In the genomic region with DNA sequence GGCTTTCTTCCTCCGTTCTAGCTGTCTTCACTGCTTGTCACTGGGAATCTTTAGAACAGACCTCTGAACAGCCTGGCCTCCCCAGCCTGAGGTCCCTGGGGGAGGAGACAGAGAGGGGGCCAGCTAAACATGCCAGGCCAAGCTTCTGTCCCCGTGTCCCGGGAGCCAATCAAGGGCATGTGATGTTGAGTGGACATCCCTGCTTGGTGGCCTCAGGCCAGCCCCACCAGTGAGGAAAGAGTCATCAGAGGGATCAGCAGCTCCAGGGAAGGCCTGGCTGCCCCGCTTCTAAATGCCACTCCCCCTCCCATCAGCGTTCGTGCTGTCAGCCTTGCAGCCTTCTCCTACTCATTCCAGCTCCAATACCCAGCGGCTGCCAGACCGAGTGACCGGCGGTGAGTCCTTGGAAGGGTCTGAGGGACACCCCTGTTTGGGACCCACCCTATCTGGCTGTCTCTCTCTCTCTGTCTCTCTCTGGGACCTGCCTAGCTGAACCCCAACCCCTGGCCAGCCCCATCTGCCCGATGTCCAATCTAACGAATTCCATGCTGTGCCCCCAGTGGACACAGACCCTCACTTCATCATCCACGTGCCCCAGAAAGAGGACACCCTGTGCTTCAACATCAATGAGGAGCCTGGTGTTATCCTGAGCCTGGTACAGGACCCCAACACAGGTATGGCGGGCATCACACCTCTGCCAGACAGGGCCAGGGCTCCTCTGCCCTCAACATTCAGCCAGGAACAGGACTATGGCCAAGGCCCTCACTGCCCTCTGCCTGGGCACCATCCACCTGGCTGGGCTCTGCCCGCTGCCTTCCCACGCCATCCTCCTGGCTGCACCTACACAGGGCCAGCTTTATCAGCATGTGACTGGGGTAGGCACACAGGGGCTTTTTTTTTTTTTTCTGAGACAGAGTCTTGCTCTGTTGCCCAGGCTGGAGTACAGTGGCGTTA, we compare ENCODE assay signal across 21 cellular contexts. TPM values are rescaled to one million over a fixed set of nuclear protein-coding genes. Genes with fewer than 3 reads are reported as not detected.
DNase-seq lines count a peak whose midpoint lies in the region; ATAC-seq and TF ChIP-seq lines count a peak whose summit lies in the region.
"Had no signal": no experiment of that assay in that cellular context is flagged by ENCODE, and none has a peak within 500 bp of the region (broad histone marks: within the 10 kb centered on the region; RNA-seq: fewer than 3 reads in every experiment).

No MANE protein-coding gene starts in this region.

- DNase-seq in AG20443 (ENCODE audit: low spot score) (peak; percentile 74), RPMI7951 (ENCODE audit: low read depth) (peak; percentile 22), fibroblast of villous mesenchyme (ENCODE audit: low read depth) (peak; percentile 4), medulla oblongata (ENCODE audit: extremely low spot score) (peak; percentile 6), activated gamma-delta T cell treated with Interleukin-2 at 50 U/mL for 16 hours (no peak), vagina (ENCODE audit: extremely low spot score in 2 of 2) (no peak), activated T-cell treated with anti-CD3 and anti-CD28 coated beads for 4 hours (no peak)
- DNase-seq: activated CD8-positive, alpha-beta T cell treated with anti-CD3 and anti-CD28 coated beads for 36 hours; EL; H9; Karpas-422; NCI-H2107; NCI-H526; stimulated activated CD4-positive, alpha-beta T cell treated with anti-CD3 and anti-CD28 coated beads, Interleukin-2, amount 100 ng/mL, for 48 hours had no signal

- no peak for TF ChIP-seq CTCF in fibroblast of villous mesenchyme (IDR thresholded peaks at IDR 0.05; ENCODE audit: insufficient read depth, low read depth, low read length)
- no peak for TF ChIP-seq CTCF in vagina (IDR thresholded peaks at IDR 0.05)

- H3K27me3 ChIP-seq in vagina = no peaks in the 10 kb centered on the region
- H3K27me3 ChIP-seq: hepatocyte had no signal

- TF ChIP-seq POLR2A in vagina (IDR thresholded peaks at IDR 0.05) = no peak

- H3K36me3 ChIP-seq in vagina = no peaks in the 10 kb centered on the region
- H3K36me3 ChIP-seq: esophagus muscularis mucosa had no signal

- H3K9me3 ChIP-seq in vagina = no peaks in the 10 kb centered on the region
- H3K9me3 ChIP-seq: esophagus muscularis mucosa had no signal

- no peak for ATAC-seq in GM19023 (IDR thresholded peaks at IDR 0.05; ENCODE audit: unreplicated experiment)
- ATAC-seq: activated CD8-positive, alpha-beta T cell treated with anti-CD3 and anti-CD28 coated beads for 36 hours had no signal

- peaks cover 13% of the 10 kb centered on the region for H3K4me1 ChIP-seq in vagina
- H3K4me1 ChIP-seq: esophagus muscularis mucosa had no signal

- H3K4me3 ChIP-seq in fibroblast of villous mesenchyme (ENCODE audit: low read depth, low read length) (no peak overlapping the region), vagina (no peak overlapping the region)
- H3K4me3 ChIP-seq: esophagus muscularis mucosa, hepatocyte had no signal

- H3K27ac ChIP-seq in vagina = no peak overlapping the region
- H3K27ac ChIP-seq: esophagus muscularis mucosa, hepatocyte, VCaP had no signal

- intact Hi-C loops in vagina (cut with DNase I) = no loop called here

RNA-seq across cellular contexts. Expression of a gene that starts 6.6 kb away (rescaled TPM):
- total RNA-seq in RPMI7951 (2014; rRNA removed; shearing (Covaris generic)) = not detected in 2 replicates
- total RNA-seq in fibroblast of villous mesenchyme (1.6 and 8.2 TPM in 2 replicates), vagina (7.6 TPM)
- total RNA-seq: activated CD8-positive, alpha-beta T cell treated with anti-CD3 and anti-CD28 coated beads for 36 hours; bronchial epithelial cell; H9; OCI-LY7 had no signal

RNA-seq across cellular contexts. Expression of a gene that starts 10.6 kb away (rescaled TPM):
- not detected in 2 replicates for total RNA-seq in RPMI7951 (2014; rRNA removed; shearing (Covaris generic))
- total RNA-seq in fibroblast of villous mesenchyme (not detected in 2 replicates), vagina (0.98 TPM)
- total RNA-seq: activated CD8-positive, alpha-beta T cell treated with anti-CD3 and anti-CD28 coated beads for 36 hours; bronchial epithelial cell; esophagus muscularis mucosa; H9; OCI-LY7; urinary bladder had no signal

RNA-seq across cellular contexts. Expression of a gene that starts 17.2 kb away (rescaled TPM):
- total RNA-seq in RPMI7951 (2014; rRNA removed; shearing (Covaris generic)) = 17.7 and 21.3 TPM in 2 replicates
- total RNA-seq in fibroblast of villous mesenchyme = 28.1 and 33.2 TPM in 2 replicates
- 53.0 TPM for total RNA-seq in vagina

RNA-seq across cellular contexts. Expression of a gene that starts 42.5 kb away (rescaled TPM):
- 0.48 and 0.68 TPM in 2 replicates for total RNA-seq in RPMI7951 (2014; rRNA removed; shearing (Covaris generic))
- total RNA-seq in fibroblast of villous mesenchyme = 0.32 and 1.3 TPM in 2 replicates
- total RNA-seq in vagina = 5.9 TPM

RNA-seq across cellular contexts. Expression of a gene that starts 46.9 kb away (rescaled TPM):
- 1.1 and 1.3 TPM in 2 replicates for total RNA-seq in RPMI7951 (2014; rRNA removed; shearing (Covaris generic))
- not detected in 2 replicates for total RNA-seq in fibroblast of villous mesenchyme
- 30.2 TPM for total RNA-seq in vagina
- total RNA-seq: activated CD8-positive, alpha-beta T cell treated with anti-CD3 and anti-CD28 coated beads for 36 hours; bronchial epithelial cell had no signal

Comparison
In these comparisons a context has a peak if more than half of its experiments do, and no peak if none do; other contexts are left out.
1. DNase-seq: peak in AG20443 (single experiment), RPMI7951 (single experiment), fibroblast of villous mesenchyme (single experiment) and medulla oblongata (single experiment); none in activated gamma-delta T cell treated with Interleukin-2 at 50 U/mL for 16 hours (single experiment), vagina (0 of 2) and activated T-cell treated with anti-CD3 and anti-CD28 coated beads for 4 hours (single experiment).